Comparison of ENCODE assay signal across 8 cellular contexts in the genomic region with DNA sequence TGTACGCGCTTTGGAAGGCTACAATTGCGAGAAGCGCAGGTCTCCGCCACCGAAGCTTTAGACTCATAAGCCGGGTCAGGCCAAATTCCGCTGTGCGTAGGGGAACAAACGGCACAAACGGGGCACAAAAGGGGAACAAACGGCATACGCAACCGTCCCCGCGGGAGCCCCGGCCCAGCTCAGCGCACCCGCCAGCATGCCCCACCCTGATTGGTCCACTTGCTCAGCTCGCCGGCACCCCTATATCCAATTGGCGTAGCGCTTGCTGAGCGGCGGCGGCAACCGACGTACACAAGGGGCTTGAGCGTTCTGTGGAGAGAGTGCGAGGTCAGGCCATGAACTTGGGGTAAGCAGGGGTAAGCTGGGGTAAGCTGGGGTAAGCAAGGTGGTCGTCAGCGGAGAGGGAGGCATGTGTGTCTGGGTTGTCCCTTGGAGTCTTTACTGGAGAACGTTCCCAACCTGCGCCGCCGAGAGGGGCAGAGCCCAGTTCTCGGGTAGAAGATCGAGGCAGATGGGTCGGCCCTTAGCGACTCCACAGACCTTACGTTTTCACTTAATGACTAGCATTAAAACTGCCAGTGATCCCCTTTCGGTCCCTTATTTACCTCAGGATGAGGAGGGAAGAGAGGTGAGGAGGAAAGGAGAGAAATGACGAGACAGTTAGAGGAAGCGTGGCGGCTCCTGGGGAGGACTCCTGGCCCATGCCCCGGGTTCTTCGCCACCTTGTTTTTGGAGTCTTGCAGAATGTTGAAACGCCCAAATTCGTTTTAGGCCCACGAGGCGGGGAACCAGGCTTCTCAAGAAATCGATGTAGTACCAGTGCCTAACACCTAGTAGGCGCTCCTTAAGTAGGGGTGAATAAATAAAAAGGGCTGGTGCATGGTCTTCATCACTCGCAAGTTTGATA. TPM values are rescaled to one million over a fixed set of nuclear protein-coding genes. Genes with fewer than 3 reads are reported as not detected.
DNase-seq lines count a peak whose midpoint lies in the region; TF ChIP-seq lines count a peak whose summit lies in the region.

A gene (plus strand): TSS at position 268 of the 907 bp plus-strand sequence. CDS start 68 bp downstream, at position 336.

- peak within 1 kb of the TSS; percentile 98 for H3K4me3 ChIP-seq in HFF-Myc (replicated peaks; ENCODE audit: low read depth, low read length)

- peaks cover 26% of the 10 kb centered on the region for H3K4me1 Mint-ChIP-seq in activated naive CD4-positive, alpha-beta T cell treated with anti-CD3 and anti-CD28 coated beads for 36 hours (ENCODE audit: low read depth)

- H3K9me3 Mint-ChIP-seq in activated naive CD4-positive, alpha-beta T cell treated with anti-CD3 and anti-CD28 coated beads for 36 hours = peaks cover 4% of the 10 kb centered on the region

- H3K27ac Mint-ChIP-seq in activated naive CD4-positive, alpha-beta T cell treated with anti-CD3 and anti-CD28 coated beads for 36 hours = peak within 1 kb of the TSS; percentile 97

- DNase-seq in GM10248 (ENCODE audit: extremely low spot score) (peak; percentile 95), HFF-Myc (ENCODE audit: extremely low read depth, low read depth) (peak; percentile 77), MV-4-11 (lab: John Stamatoyannopoulos, UW) (peak; percentile 91), SK-MEL-5 (ENCODE audit: low read depth, low spot score) (peak; percentile 93), germinal center (ENCODE audit: low spot score) (peak; percentile 96), non-pigmented ciliary epithelial cell (ENCODE audit: low read depth) (peak; percentile 65), superior temporal gyrus (ENCODE audit: extremely low spot score) (peak; percentile 89)
- DNase-seq in activated naive CD4-positive, alpha-beta T cell treated with anti-CD3 and anti-CD28 coated beads for 36 hours = peak; percentile 97

- intact Hi-C loops in activated naive CD4-positive, alpha-beta T cell treated with anti-CD3 and anti-CD28 coated beads for 36 hours (cut with micrococcal nuclease) = loop anchor here (1.0 to 5.0 kb wide), 9 partner anchors 36 to 1135 kb away; a partner anchor contains a TSS

- peaks cover 14% of the 10 kb centered on the region for H3K36me3 Mint-ChIP-seq in activated naive CD4-positive, alpha-beta T cell treated with anti-CD3 and anti-CD28 coated beads for 36 hours (ENCODE audit: low read depth)

- TF ChIP-seq CTCF in GM10248 (IDR thresholded peaks at IDR 0.05; ENCODE audit: control extremely low read depth, extremely low read depth, low read depth, missing control alignments) = peak; percentile 63
- peak; percentile 63 for TF ChIP-seq CTCF in HFF-Myc (IDR thresholded peaks at IDR 0.05; ENCODE audit: low read depth, low read length, missing control alignments)

- H3K27me3 Mint-ChIP-seq in activated naive CD4-positive, alpha-beta T cell treated with anti-CD3 and anti-CD28 coated beads for 36 hours (ENCODE audit: low read depth) = no peaks in the 10 kb centered on the region

- CTCF ChIA-PET in GM10248 (lab: Yijun Ruan, JAX) = interaction anchor here (0.7 to 1.4 kb wide), 9 partner anchors 9 to 431 kb away, joined by 3 to 4 read pairs (median 3); no protein-coding TSS in a partner anchor
- CTCF ChIA-PET in activated naive CD4-positive, alpha-beta T cell treated with anti-CD3 and anti-CD28 coated beads for 36 hours (lab: Charles Lee) = interaction anchor here (1.1 to 2.1 kb wide), 2 partner anchors 15 to 243 kb away, joined by 3 to 6 read pairs; no protein-coding TSS in a partner anchor

- in situ Hi-C loops in SK-MEL-5 (cut with HindIII; ENCODE audit: low pct_unique_long_range_greater_than_20kb, low sequenced_read_pairs) = no loop called here

- POLR2A ChIA-PET in GM10248 (lab: Yijun Ruan, JAX) = interaction anchor here (0.7 kb wide), 2 partner anchors 10 to 208 kb away, joined by 5 to 10 read pairs; no protein-coding TSS in a partner anchor

- peak within 1 kb of the TSS; percentile 94 for H3K4me3 Mint-ChIP-seq in activated naive CD4-positive, alpha-beta T cell treated with anti-CD3 and anti-CD28 coated beads for 36 hours

RNA-seq across cellular contexts. Expression of the gene that starts here (rescaled TPM):
- total RNA-seq in SK-MEL-5 (2014; rRNA removed; shearing (Covaris generic)) = 18.4 and 24.7 TPM in 2 replicates
- 4.7 and 7.1 TPM in 2 replicates for polyA plus RNA-seq in SK-MEL-5 (2015; cell fraction: cytosol; rRNA removed)
- polyA plus RNA-seq in SK-MEL-5 (2015; cell fraction: nucleus; rRNA removed) = 94.7 and 122 TPM in 2 replicates
- total RNA-seq in activated naive CD4-positive, alpha-beta T cell treated with anti-CD3 and anti-CD28 coated beads for 36 hours = 10 to 100 TPM; 29.0 to 29.3 TPM

Comparison
In these comparisons a context has a peak if more than half of its experiments do, and no peak if none do; other contexts are left out.
1. Peak in every context shown above with its lines: DNase-seq and H3K4me3 ChIP-seq.